Comparison of ENCODE assay signal across 28 cellular contexts in the genomic region with DNA sequence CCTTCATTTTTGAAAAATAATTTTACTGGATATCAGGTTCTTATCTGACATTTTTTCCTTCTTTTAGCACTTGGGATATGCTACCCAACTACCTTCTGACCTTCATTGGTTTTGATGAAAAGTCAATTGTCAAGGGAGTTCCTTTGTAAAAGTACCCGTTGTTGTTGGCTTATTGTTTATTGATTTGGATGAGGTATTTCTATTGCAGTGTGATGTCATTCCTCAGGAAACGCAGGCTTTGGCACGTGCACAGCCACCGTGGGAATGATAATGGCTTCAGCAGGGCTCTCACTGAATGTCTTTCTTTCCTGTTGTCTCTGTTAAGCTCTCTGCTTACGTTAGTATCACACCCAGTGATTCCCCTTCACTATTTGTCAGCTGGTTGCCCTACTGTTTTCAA.
"Had no signal": no experiment of that assay in that cellular context is flagged by ENCODE, and none has a peak within 500 bp of the region (broad histone marks: within the 10 kb centered on the region; RNA-seq: fewer than 3 reads in every experiment).

No MANE protein-coding gene starts in this region.

- H3K4me1 Mint-ChIP-seq: memory B cell; mesothelial cell of epicardium; naive B cell; neural crest cell; stimulated activated naive B cell treated with anti-CD40 and anti-IgM and Interleukin-4, amounts not matched to agents 10 μg/mL and 1 μg/mL and 100 μg/mL, for 72 hours had no signal

- H3K27me3 Mint-ChIP-seq: memory B cell; naive B cell; natural killer cell treated with Interleukin-12 subunit alpha and Interleukin-12 subunit beta and Interleukin-15 and Interleukin-18, amount 100 ng/mL, for 72 hours; stimulated activated naive B cell treated with anti-CD40 and anti-IgM and Interleukin-4, amounts not matched to agents 10 μg/mL and 1 μg/mL and 100 μg/mL, for 72 hours; stimulated activated naive CD8-positive, alpha-beta T cell treated with anti-CD3 and anti-CD28 coated beads, Interleukin-15, Interleukin-2, amounts not matched to agents 100 ng/mL and 50 ng/mL, for 24 hours had no signal

- H3K4me3 Mint-ChIP-seq: memory B cell; mesothelial cell of epicardium; naive B cell; natural killer cell treated with Interleukin-12 subunit alpha and Interleukin-12 subunit beta and Interleukin-15 and Interleukin-18, amount 100 ng/mL, for 72 hours; neural crest cell; stimulated activated naive B cell treated with anti-CD40 and anti-IgM and Interleukin-4, amounts not matched to agents 10 μg/mL and 1 μg/mL and 100 μg/mL, for 72 hours; stimulated activated naive CD8-positive, alpha-beta T cell treated with anti-CD3 and anti-CD28 coated beads, Interleukin-15, Interleukin-2, amounts not matched to agents 100 ng/mL and 50 ng/mL, for 24 hours had no signal

- H3K36me3 ChIP-seq: esophagus muscularis mucosa, ovary, suprapubic skin, transverse colon, upper lobe of right lung, uterus had no signal

- H3K4me1 ChIP-seq: esophagus muscularis mucosa, foreskin keratinocyte, psoas muscle, suprapubic skin, transverse colon, upper lobe of right lung, uterus had no signal

- H3K27ac ChIP-seq: dorsolateral prefrontal cortex, esophagus muscularis mucosa, foreskin keratinocyte, ovary, psoas muscle, skin epidermis, suprapubic skin, transverse colon, upper lobe of right lung, uterus had no signal

- ATAC-seq: foreskin keratinocyte; left lobe of liver; mucosa of descending colon; natural killer cell treated with Interleukin-12 subunit alpha and Interleukin-12 subunit beta and Interleukin-15 and Interleukin-18, amount 100 ng/mL, for 72 hours; psoas muscle; right cardiac atrium; stimulated activated naive B cell treated with anti-CD40 and anti-IgM and Interleukin-4, amounts not matched to agents 10 μg/mL and 1 μg/mL and 100 μg/mL, for 72 hours; upper lobe of right lung had no signal

- H3K27ac Mint-ChIP-seq: memory B cell; mesothelial cell of epicardium; naive B cell; natural killer cell treated with Interleukin-12 subunit alpha and Interleukin-12 subunit beta and Interleukin-15 and Interleukin-18, amount 100 ng/mL, for 72 hours; stimulated activated naive B cell treated with anti-CD40 and anti-IgM and Interleukin-4, amounts not matched to agents 10 μg/mL and 1 μg/mL and 100 μg/mL, for 72 hours; stimulated activated naive CD8-positive, alpha-beta T cell treated with anti-CD3 and anti-CD28 coated beads, Interleukin-15, Interleukin-2, amounts not matched to agents 100 ng/mL and 50 ng/mL, for 24 hours had no signal

- H3K9me3 ChIP-seq: esophagus muscularis mucosa, mucosa of descending colon, ovary, psoas muscle, suprapubic skin, transverse colon, upper lobe of right lung, uterus had no signal

- DNase-seq: dorsolateral prefrontal cortex; effector CD4-positive, alpha-beta T cell; foreskin keratinocyte; hypothalamus; kidney; mucosa of descending colon; naive B cell; nucleus accumbens; ovary; posterior cingulate gyrus; psoas muscle; right cardiac atrium; stimulated activated CD4-positive, alpha-beta T cell treated with anti-CD3 and anti-CD28 coated beads, Interleukin-15, amount 100 ng/mL, for 24 hours; stimulated activated CD4-positive, alpha-beta T cell treated with anti-CD3 and anti-CD28 coated beads, Interleukin-2, amount 100 ng/mL, for 48 hours; stimulated activated naive B cell treated with anti-CD40 and anti-IgM and Interleukin-4, amounts not matched to agents 10 μg/mL and 1 μg/mL and 100 μg/mL, for 72 hours; transverse colon; upper lobe of right lung; uterus had no signal

- H3K27me3 ChIP-seq: dorsolateral prefrontal cortex, esophagus muscularis mucosa, foreskin keratinocyte, ovary, suprapubic skin, transverse colon, upper lobe of right lung, uterus had no signal

- H3K4me3 ChIP-seq: dorsolateral prefrontal cortex, esophagus muscularis mucosa, lung, mucosa of descending colon, ovary, psoas muscle, skin epidermis, suprapubic skin, transverse colon, upper lobe of right lung, uterus had no signal

- H3K9me3 Mint-ChIP-seq: mesothelial cell of epicardium had no signal

- H3K36me3 Mint-ChIP-seq: memory B cell; mesothelial cell of epicardium; naive B cell; stimulated activated naive B cell treated with anti-CD40 and anti-IgM and Interleukin-4, amounts not matched to agents 10 μg/mL and 1 μg/mL and 100 μg/mL, for 72 hours had no signal
